ENCODE assay signal across 11 cellular contexts in the genomic region with DNA sequence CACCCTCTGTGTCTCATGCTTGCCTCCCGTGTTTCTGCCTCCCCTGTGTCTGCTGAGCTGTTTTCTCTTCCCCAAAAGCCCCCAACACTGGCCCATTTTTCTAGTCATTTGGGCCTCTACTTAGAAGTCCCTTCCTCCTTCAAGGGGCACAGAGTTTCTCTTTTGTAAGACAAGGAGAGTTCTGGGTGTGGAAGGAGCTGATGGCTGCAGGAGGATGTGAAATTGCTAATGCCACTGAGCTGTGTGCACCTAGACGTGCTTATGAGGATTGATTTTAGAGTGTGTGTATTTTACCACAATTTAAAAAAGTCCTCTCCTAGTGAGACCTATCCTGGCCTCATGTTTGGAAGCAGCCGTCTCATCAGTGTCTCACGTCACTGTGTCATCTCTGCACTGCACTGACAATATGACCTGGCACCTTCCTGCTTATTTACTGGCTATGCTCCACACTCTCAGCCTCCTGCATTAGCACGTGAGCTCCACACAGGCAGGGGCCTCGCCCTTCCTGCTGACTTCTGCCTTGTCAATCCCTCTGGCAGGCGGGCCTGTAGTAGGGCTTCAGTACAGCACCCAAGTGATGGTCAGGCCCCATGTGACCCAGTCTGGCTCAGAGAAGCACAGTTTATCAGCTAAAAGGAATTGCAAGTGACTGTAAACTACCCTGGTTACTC. TPM values are rescaled to one million over a fixed set of nuclear protein-coding genes. Genes with fewer than 3 reads are reported as not detected.
A peak's percentile ranks its signal among the peaks of the same experiment; 100 is the strongest.
DNase-seq lines count a peak whose midpoint lies in the region; ATAC-seq, FAIRE-seq and TF ChIP-seq lines count a peak whose summit lies in the region.
"Had no signal": no experiment of that assay in that cellular context is flagged by ENCODE, and none has a peak within 500 bp of the region (broad histone marks: within the 10 kb centered on the region; RNA-seq: fewer than 3 reads in every experiment).

No MANE protein-coding gene starts in this region.

- H4K20me1 ChIP-seq in astrocyte (ENCODE audit: insufficient read depth, low read length), result no peaks in the 10 kb centered on the region

- no peaks in the 10 kb centered on the region for H3K36me3 ChIP-seq in CD8-positive, alpha-beta memory T cell (ENCODE audit: insufficient read depth, low read length)
- H3K36me3 ChIP-seq in RWPE2 (ENCODE audit: low read depth), result no peaks in the 10 kb centered on the region
- no peaks in the 10 kb centered on the region for H3K36me3 ChIP-seq in astrocyte (ENCODE audit: insufficient read depth, low read length)
- H3K36me3 ChIP-seq: brain microvascular endothelial cell had no signal

- POLR2A ChIA-PET in CD8-positive, alpha-beta memory T cell (lab: Charles Lee), result interaction anchor here (1.4 kb wide), 1 partner anchor 9 kb away, joined by 4 read pairs; no protein-coding TSS in a partner anchor
- POLR2A ChIA-PET in naive thymus-derived CD8-positive, alpha-beta T cell (lab: Charles Lee), result interaction anchor here (1.4 to 2.8 kb wide), 3 partner anchors 9 to 86 kb away, joined by 3 to 21 read pairs (median 5); a partner anchor contains a TSS

- TF ChIP-seq CTCF in RWPE2 (IDR thresholded peaks at IDR 0.05; ENCODE audit: poor library complexity, severe bottlenecking) (no peak), astrocyte (IDR thresholded peaks at IDR 0.05; ENCODE audit: insufficient read depth, low read depth, low read length) (no peak)

- DNase-seq in CD8-positive, alpha-beta memory T cell, result peak in 1 of 5 donors; percentile 36
- DNase-seq in RWPE2 (ENCODE audit: low spot score) (no peak), astrocyte (ENCODE audit: low read depth) (no peak), COLO829 (ENCODE audit: low spot score) (no peak), cerebellum (ENCODE audit: low spot score) (no peak)
- DNase-seq in naive thymus-derived CD8-positive, alpha-beta T cell, result peak in 4 of 10 donors; percentile 25 to 45 (median 32)
- DNase-seq: brain microvascular endothelial cell had no signal

- no peaks in the 10 kb centered on the region for H3K9me3 ChIP-seq in CD8-positive, alpha-beta memory T cell (ENCODE audit: low read length)
- H3K9me3 ChIP-seq in RWPE2 (ENCODE audit: severe bottlenecking) (peaks cover 3% of the 10 kb centered on the region), astrocyte (ENCODE audit: insufficient read depth, low read depth, low read length) (peaks cover 3% of the 10 kb centered on the region)

- peaks cover 36 to 47% (median 43%) of the 10 kb centered on the region in 3 donors for H3K4me1 Mint-ChIP-seq in CD8-positive, alpha-beta memory T cell
- H3K4me1 Mint-ChIP-seq in astrocyte (ENCODE audit: low read depth, unreplicated experiment), result peaks cover 5% of the 10 kb centered on the region
- H3K4me1 Mint-ChIP-seq in naive thymus-derived CD8-positive, alpha-beta T cell, result peaks cover 19 to 46% (median 33%) of the 10 kb centered on the region in 4 donors

- no peaks in the 10 kb centered on the region for H3K79me2 ChIP-seq in astrocyte (ENCODE audit: insufficient read depth, low read length)

- H3K27ac ChIP-seq in CD8-positive, alpha-beta memory T cell (ENCODE audit: low read depth, low read length), result no peak overlapping the region
- no peak overlapping the region for H3K27ac ChIP-seq in RWPE2 (ENCODE audit: poor library complexity, severe bottlenecking)
- H3K27ac ChIP-seq in astrocyte (ENCODE audit: low read depth, low read length), result no peak overlapping the region
- H3K27ac ChIP-seq: brain microvascular endothelial cell, C4-2B had no signal

- H3K4me1 ChIP-seq in CD8-positive, alpha-beta memory T cell (ENCODE audit: insufficient read depth, low read length), result peaks cover 22% of the 10 kb centered on the region
- H3K4me1 ChIP-seq in RWPE2 (ENCODE audit: insufficient read depth, poor library complexity, severe bottlenecking), result no peaks in the 10 kb centered on the region
- peaks cover 3% of the 10 kb centered on the region for H3K4me1 ChIP-seq in astrocyte (ENCODE audit: insufficient read depth, low read length)

- peak overlapping the region in 2 of 7 donors; percentile 45 to 51 for H3K4me3 Mint-ChIP-seq in CD8-positive, alpha-beta memory T cell
- no peak overlapping the region for H3K4me3 Mint-ChIP-seq in astrocyte (ENCODE audit: unreplicated experiment)
- peak overlapping the region in 8 of 10 donors; percentile 36 to 72 (median 47) for H3K4me3 Mint-ChIP-seq in naive thymus-derived CD8-positive, alpha-beta T cell

- H3K9me3 Mint-ChIP-seq in CD8-positive, alpha-beta memory T cell, result peaks cover 2 to 22% (median 14%) of the 10 kb centered on the region in 5 donors
- peaks cover 18% of the 10 kb centered on the region for H3K9me3 Mint-ChIP-seq in astrocyte (ENCODE audit: unreplicated experiment)
- H3K9me3 Mint-ChIP-seq in naive thymus-derived CD8-positive, alpha-beta T cell, result peaks cover 0 to 38% (median 17%) of the 10 kb centered on the region in 9 donors

- no peaks in the 10 kb centered on the region for H3K27me3 Mint-ChIP-seq in CD8-positive, alpha-beta memory T cell
- peaks cover 13% of the 10 kb centered on the region for H3K27me3 Mint-ChIP-seq in astrocyte (ENCODE audit: low read depth, unreplicated experiment)
- no peaks in the 10 kb centered on the region for H3K27me3 Mint-ChIP-seq in naive thymus-derived CD8-positive, alpha-beta T cell

- no peak overlapping the region for H3K4me2 ChIP-seq in astrocyte (ENCODE audit: low read length)

- CTCF ChIA-PET in CD8-positive, alpha-beta memory T cell (lab: Charles Lee), result interaction anchor here (1.1 to 1.6 kb wide), 4 partner anchors 16 to 94 kb away, joined by 3 to 4 read pairs (median 3); no protein-coding TSS in a partner anchor

- H2AFZ ChIP-seq in astrocyte (ENCODE audit: low read depth, low read length), result peak overlapping the region; percentile 18

- H3K27ac Mint-ChIP-seq in CD8-positive, alpha-beta memory T cell, result peak overlapping the region in 7 of 8 donors; percentile 69 to 88 (median 80)
- no peak overlapping the region for H3K27ac Mint-ChIP-seq in astrocyte (ENCODE audit: unreplicated experiment)
- H3K27ac Mint-ChIP-seq in naive thymus-derived CD8-positive, alpha-beta T cell, result peak overlapping the region; percentile 65 to 88 (median 80)

- FAIRE-seq in astrocyte (lab: Jason Lieb, UNC), result no peak
- FAIRE-seq: GM18507 had no signal

- no peak overlapping the region for H3K4me3 ChIP-seq in CD8-positive, alpha-beta memory T cell (ENCODE audit: low read length)
- no peak overlapping the region for H3K4me3 ChIP-seq in RWPE2 (ENCODE audit: severe bottlenecking)
- no peak overlapping the region for H3K4me3 ChIP-seq in astrocyte (ENCODE audit: insufficient read depth, low read depth, low read length)

- 0 out of 3 replicates have a peak, but pooled peaks have one; percentile 38 for ATAC-seq in RWPE2 (ENCODE audit: low read depth)
- peak; percentile 90 to 94 for ATAC-seq in naive thymus-derived CD8-positive, alpha-beta T cell
- no peak for ATAC-seq in HG02938 (IDR thresholded peaks at IDR 0.05; ENCODE audit: unreplicated experiment)
- ATAC-seq in GM21447 (IDR thresholded peaks at IDR 0.05; ENCODE audit: unreplicated experiment), result no peak

- no peaks in the 10 kb centered on the region for H3K27me3 ChIP-seq in CD8-positive, alpha-beta memory T cell (ENCODE audit: insufficient read depth, low read length, poor library complexity, severe bottlenecking)
- no peaks in the 10 kb centered on the region for H3K27me3 ChIP-seq in RWPE2 (ENCODE audit: insufficient read depth, poor library complexity, severe bottlenecking)
- H3K27me3 ChIP-seq in astrocyte (ENCODE audit: insufficient read depth, low read length), result no peaks in the 10 kb centered on the region
- H3K27me3 ChIP-seq: brain microvascular endothelial cell had no signal

- no peak overlapping the region for H3K9ac ChIP-seq in astrocyte (ENCODE audit: low read length)

- H3K36me3 Mint-ChIP-seq in CD8-positive, alpha-beta memory T cell, result peaks cover 0 to 25% (median 2%) of the 10 kb centered on the region in 3 donors
- peaks cover 2% of the 10 kb centered on the region for H3K36me3 Mint-ChIP-seq in astrocyte (ENCODE audit: low read depth, unreplicated experiment)
- peaks cover 0 to 14% (median 13%) of the 10 kb centered on the region in 3 donors for H3K36me3 Mint-ChIP-seq in naive thymus-derived CD8-positive, alpha-beta T cell

RNA-seq across cellular contexts. Expression of a gene that starts 8.0 kb away (rescaled TPM):
- 10 to 100 TPM; 59.5 to 60.0 TPM for total RNA-seq in CD8-positive, alpha-beta memory T cell
- polyA plus RNA-seq in CD8-positive, alpha-beta memory T cell, result 196 TPM
- total RNA-seq in astrocyte (10.8 and 11.4 TPM in 2 replicates), cerebellum (22.5 TPM)
- total RNA-seq in naive thymus-derived CD8-positive, alpha-beta T cell, result 100 to 1,000 TPM in 1 of 2 experiments, 10 to 100 TPM in 1; 99.9 to 108 TPM
- polyA plus RNA-seq in naive thymus-derived CD8-positive, alpha-beta T cell, result 100 to 1,000 TPM in 2 of 3 donors, 10 to 100 TPM in 1; 89.2 to 148 (median 105) TPM

Comparison
In these comparisons a context has a peak if more than half of its experiments do, and no peak if none do; other contexts are left out.
1. ATAC-seq: peak in RWPE2 (single experiment) and naive thymus-derived CD8-positive, alpha-beta T cell (2 of 2); none in HG02938 (single experiment) and GM21447 (single experiment).